Comparison of ENCODE assay signal across 8 cellular contexts in the genomic region with DNA sequence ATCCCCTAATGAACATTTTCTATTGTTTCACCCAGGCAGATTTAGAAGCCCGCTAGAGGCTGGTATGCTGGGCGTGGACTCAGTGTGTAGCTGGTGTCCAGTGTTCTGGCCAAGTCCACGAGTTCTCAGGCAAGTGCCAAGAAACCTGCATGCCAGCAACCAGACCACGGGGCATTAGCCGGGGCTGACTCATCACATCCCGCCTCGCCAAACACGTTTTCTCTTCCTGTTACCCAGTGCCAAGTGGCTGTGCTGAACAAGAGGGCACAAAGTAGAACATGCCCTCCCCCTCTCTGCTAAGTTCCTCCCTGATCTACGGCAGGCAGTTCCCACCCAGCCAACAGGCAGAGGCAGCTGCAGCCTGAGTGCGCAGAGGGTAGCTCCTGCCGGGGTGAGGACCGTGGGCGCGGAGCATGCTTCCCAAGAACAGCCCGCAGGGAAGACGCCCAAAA. TPM values are rescaled to one million over a fixed set of nuclear protein-coding genes. Genes with fewer than 3 reads are reported as not detected.
DNase-seq lines count a peak whose midpoint lies in the region; ATAC-seq and TF ChIP-seq lines count a peak whose summit lies in the region.

No MANE protein-coding gene starts in this region.

- intact Hi-C loops in left colon (cut with DNase I, micrococcal nuclease) (no loop called here), testis (cut with DNase I; ENCODE audit: low total_unique reads) (no loop called here)

- no peak for TF ChIP-seq POLR2A in testis (IDR thresholded peaks at IDR 0.05)

- H3K4me1 ChIP-seq in testis = no peaks in the 10 kb centered on the region

- 79% methylated on average over 16 of the region's 16 CpGs for WGBS in testis, 2 donors

- no peak overlapping the region for H3K4me3 ChIP-seq in testis

- ATAC-seq in left colon = peak; percentile 96
- ATAC-seq in HG02870 (IDR thresholded peaks at IDR 0.05; ENCODE audit: unreplicated experiment) = no peak
- no peak for ATAC-seq in HG02885 (IDR thresholded peaks at IDR 0.05; ENCODE audit: poor library complexity, unreplicated experiment)

- DNase-seq in DMS79 treated with DMSO at 0.1 percent for 48 hours (lab: John Stamatoyannopoulos, UW) (peak; percentile 82), NCI-H2029 treated with DMSO at 0.1 percent for 48 hours (lab: John Stamatoyannopoulos, UW) (peak; percentile 79), caudate nucleus (lab: John Stamatoyannopoulos, UW) (peak; percentile 18 to 98 (median 83)), left colon (peak; percentile 60 to 90), testis (peak; percentile 50)
- DNase-seq in stimulated activated CD4-positive, alpha-beta T cell treated with anti-CD3 and anti-CD28 coated beads, Interleukin-4, amount 100 ng/mL, for 4 hours = no peak

- no peaks in the 10 kb centered on the region for H3K9me3 ChIP-seq in testis

- peak overlapping the region; percentile 56 for H3K27ac ChIP-seq in caudate nucleus (ENCODE audit: low read depth, low read length)
- peak overlapping the region in 1 of 2 donors; percentile 68 for H3K27ac ChIP-seq in testis

- no peaks in the 10 kb centered on the region for H3K27me3 ChIP-seq in testis

- TF ChIP-seq CTCF in testis (IDR thresholded peaks at IDR 0.05) = no peak

- no peaks in the 10 kb centered on the region for H3K36me3 ChIP-seq in testis (ENCODE audit: low read depth, missing control alignments)

RNA-seq across cellular contexts. Expression of gene RAMACL, which starts 29.6 kb away (rescaled TPM):
- total RNA-seq in left colon (1 to 10 TPM in 1 of 2 donors, under 1 TPM in 1; 0.81 to 1.1 TPM), testis (1 to 10 TPM; 1.7 to 1.9 TPM)
- polyA plus RNA-seq in testis (ENCODE audit: insufficient read depth, low read depth, low replicate concordance) = not detected

Comparison
In these comparisons a context has a peak if more than half of its experiments do, and no peak if none do; other contexts are left out.
1. DNase-seq: peak in DMS79 treated with DMSO at 0.1 percent for 48 hours (single experiment), NCI-H2029 treated with DMSO at 0.1 percent for 48 hours (single experiment), caudate nucleus (61 of 61), left colon (2 of 2) and testis (single experiment); none in stimulated activated CD4-positive, alpha-beta T cell treated with anti-CD3 and anti-CD28 coated beads, Interleukin-4, amount 100 ng/mL, for 4 hours (0 of 2).